Comparison of ENCODE assay signal across 8 cellular contexts in the genomic region with DNA sequence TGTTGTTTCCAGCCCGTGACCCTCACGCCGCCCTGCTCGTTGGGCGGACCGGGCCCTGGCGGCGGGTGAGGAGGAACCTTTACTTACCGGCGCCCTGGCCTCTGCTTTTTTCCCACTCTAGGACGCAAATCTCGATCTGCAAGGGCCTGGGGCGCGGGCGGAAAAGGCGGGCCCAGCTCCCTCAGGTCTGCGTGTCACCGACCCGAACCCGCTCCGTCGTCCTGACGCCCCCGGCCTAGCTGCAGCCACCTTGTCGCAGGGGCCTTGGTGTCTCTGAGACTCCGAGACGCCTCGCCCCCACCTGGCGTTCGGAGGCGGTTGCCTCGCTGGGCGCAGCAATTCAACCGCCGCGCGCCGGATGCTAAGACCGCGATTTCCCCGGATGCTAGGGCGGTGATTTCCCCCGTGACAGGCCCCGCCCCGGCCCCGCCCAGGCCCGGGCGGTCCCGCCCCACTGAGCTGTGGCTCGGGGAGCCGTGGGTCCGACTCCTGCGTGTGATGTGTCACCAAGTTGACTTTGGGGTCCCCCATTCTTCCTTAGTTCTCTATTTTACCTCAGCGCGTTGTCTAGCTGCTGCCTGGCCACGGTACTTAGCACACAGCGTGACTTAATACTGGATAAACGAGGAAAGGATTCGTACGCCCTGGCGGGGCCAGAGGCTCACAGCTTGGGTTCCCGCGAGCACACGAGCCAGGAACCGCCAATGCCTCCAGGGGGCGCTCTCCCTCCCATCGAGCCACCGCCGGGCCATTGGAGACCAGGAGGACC. TPM values are rescaled to one million over a fixed set of nuclear protein-coding genes. Genes with fewer than 3 reads are reported as not detected.
DNase-seq lines count a peak whose midpoint lies in the region; ATAC-seq and TF ChIP-seq lines count a peak whose summit lies in the region.

A gene (minus strand): TSS at position 371 of the 769 bp plus-strand sequence. CDS start 18,196 bp downstream, outside the sequence.

- DNase-seq in AG09319 (ENCODE audit: extremely low read depth, low read depth), result peak; percentile 27
- DNase-seq in NCI-H524 treated with DMSO at 0.1 percent for 48 hours (lab: John Stamatoyannopoulos, UW), result peak; percentile 65
- peak; percentile 97 for DNase-seq in activated CD8-positive, alpha-beta memory T cell treated with anti-CD3 and anti-CD28 coated beads for 24 hours
- DNase-seq in endodermal cell, result peak; percentile 97
- DNase-seq in mesothelial cell of epicardium (ENCODE audit: low spot score in 2 of 2, unreplicated experiment in 2 of 2), result peak; percentile 69 to 84
- DNase-seq in stimulated activated CD8-positive, alpha-beta memory T cell treated with anti-CD3 and anti-CD28 coated beads, Interleukin-15, amount 100 ng/mL, for 48 hours (ENCODE audit: low read depth in 2 of 2), result peak; percentile 89 to 92

- peak within 1 kb of the TSS; percentile 95 for H3K27ac Mint-ChIP-seq in endodermal cell
- peak within 1 kb of the TSS; percentile 91 for H3K27ac Mint-ChIP-seq in mesothelial cell of epicardium

- TF ChIP-seq CTCF in AG09319 (IDR thresholded peaks at IDR 0.05; ENCODE audit: low read depth, low read length), result peak; percentile 95
- peak; percentile 98 for TF ChIP-seq CTCF in endodermal cell (conservative IDR thresholded peaks at IDR 0.05)
- TF ChIP-seq CTCF in mesothelial cell of epicardium (IDR thresholded peaks at IDR 0.05; ENCODE audit: unreplicated experiment), result peak; percentile 82

- H3K27me3 Mint-ChIP-seq in endodermal cell (ENCODE audit: insufficient read depth) (no peaks in the 10 kb centered on the region), mesothelial cell of epicardium (ENCODE audit: low read depth) (peaks cover 7% of the 10 kb centered on the region)

- no peaks in the 10 kb centered on the region for H3K4me1 ChIP-seq in endodermal cell (ENCODE audit: control insufficient read depth, insufficient read depth, low read length)

- H3K4me3 Mint-ChIP-seq in endodermal cell (peak within 1 kb of the TSS; percentile 71), mesothelial cell of epicardium (peak within 1 kb of the TSS; percentile 79)

- H3K4me1 Mint-ChIP-seq in endodermal cell, result peaks cover 5% of the 10 kb centered on the region
- peaks cover 13% of the 10 kb centered on the region for H3K4me1 Mint-ChIP-seq in mesothelial cell of epicardium

- H3K36me3 ChIP-seq in endodermal cell (ENCODE audit: control insufficient read depth, insufficient read depth, low read length), result no peaks in the 10 kb centered on the region

- H3K9me3 Mint-ChIP-seq in endodermal cell (peaks cover 25% of the 10 kb centered on the region), mesothelial cell of epicardium (peaks cover 20% of the 10 kb centered on the region)

- peaks cover 34% of the 10 kb centered on the region for H3K36me3 Mint-ChIP-seq in endodermal cell (ENCODE audit: low read depth)
- H3K36me3 Mint-ChIP-seq in mesothelial cell of epicardium, result peaks cover 17% of the 10 kb centered on the region

- H3K9me3 ChIP-seq in endodermal cell (ENCODE audit: control insufficient read depth, low read length), result peaks cover 17% of the 10 kb centered on the region

- no peak within 1 kb of the TSS for H3K4me3 ChIP-seq in endodermal cell (ENCODE audit: low read length)

- H3K27ac ChIP-seq in endodermal cell (ENCODE audit: low read depth, low read length), result no peak within 1 kb of the TSS

- H3K27me3 ChIP-seq in endodermal cell (ENCODE audit: control insufficient read depth, insufficient read depth, low read length, poor library complexity, severe bottlenecking), result no peaks in the 10 kb centered on the region

- WGBS in endodermal cell (ENCODE audit: insufficient coverage in 1 of 2, insufficient read length in 1 of 2), 2 experiments, result 82 to 87% methylated on average over 35 to 69 of the region's 69 CpGs

- no peak within 1 kb of the TSS for H3K9ac ChIP-seq in endodermal cell (ENCODE audit: extremely low read depth, low read length, poor library complexity, severe bottlenecking)

- peak; percentile 97 for ATAC-seq in GM18868 (IDR thresholded peaks at IDR 0.05; ENCODE audit: unreplicated experiment)
- ATAC-seq in HG03103 (IDR thresholded peaks at IDR 0.05; ENCODE audit: low read depth, unreplicated experiment), result peak; percentile 94

RNA-seq across cellular contexts. Expression of the gene that starts here (rescaled TPM):
- 10 to 100 TPM; 26.8 to 34.5 TPM for total RNA-seq in endodermal cell
- 9.1 TPM for polyA plus RNA-seq in endodermal cell (2013, experiment 1 of 2)
- polyA plus RNA-seq in endodermal cell (2013, experiment 2 of 2), result 7.0 TPM
- 12.1 to 14.5 TPM (median 13.4 TPM) in 3 replicates for total RNA-seq in mesothelial cell of epicardium

Comparison
In these comparisons a context has a peak if more than half of its experiments do, and no peak if none do; other contexts are left out.
1. DNase-seq: peak in every context shown above with its lines; median percentile 97 in activated CD8-positive, alpha-beta memory T cell treated with anti-CD3 and anti-CD28 coated beads for 24 hours; 97 in endodermal cell; 90 in stimulated activated CD8-positive, alpha-beta memory T cell treated with anti-CD3 and anti-CD28 coated beads, Interleukin-15, amount 100 ng/mL, for 48 hours; 76 in mesothelial cell of epicardium; 65 in NCI-H524 treated with DMSO at 0.1 percent for 48 hours; 27 in AG09319.